Comparison of ENCODE assay signal across 8 cellular contexts in the genomic region with DNA sequence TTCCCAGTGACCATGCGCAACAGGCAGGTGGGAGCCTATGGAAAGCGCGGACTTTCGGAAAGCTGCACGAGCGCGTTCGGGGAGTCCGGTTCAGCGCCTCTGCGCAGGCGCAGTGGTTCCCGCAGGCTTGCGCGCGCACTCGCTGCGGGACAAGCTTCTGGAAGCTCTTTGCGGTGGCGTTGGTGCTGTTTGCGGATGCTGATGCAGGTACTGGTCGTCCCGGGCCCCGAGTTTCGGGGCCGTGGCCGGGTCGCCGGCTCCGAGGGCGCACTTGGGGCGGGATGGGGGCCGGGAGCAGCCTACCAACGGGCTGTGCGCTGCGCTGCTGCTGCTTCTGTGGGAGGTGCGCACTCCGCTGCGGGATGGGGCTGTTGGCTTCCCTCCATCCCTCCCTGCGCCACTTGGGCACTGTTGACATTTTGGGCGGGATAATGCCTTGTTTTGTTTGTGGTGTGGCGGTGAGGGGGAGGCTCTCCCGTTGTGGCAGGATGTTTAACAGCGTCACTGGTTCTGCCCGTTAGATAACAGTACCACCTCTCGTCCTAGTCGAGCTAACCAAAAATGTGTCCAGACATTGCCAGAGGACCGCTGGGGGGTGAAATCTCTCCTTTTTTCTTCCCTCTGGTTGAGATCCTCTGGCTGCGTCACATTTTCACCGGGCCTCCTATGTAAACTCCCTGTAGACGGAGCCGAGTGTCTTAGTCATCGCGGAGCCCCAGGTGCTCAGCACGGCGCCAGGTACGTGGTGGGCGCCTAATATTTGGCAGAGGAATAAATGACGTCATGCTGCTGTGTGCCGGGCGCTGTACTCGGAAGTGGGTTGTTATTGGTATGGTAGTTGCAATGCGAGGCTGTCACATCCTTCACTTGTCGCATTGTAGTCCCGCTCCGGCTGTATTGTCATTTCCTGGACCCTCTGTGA. TPM values are rescaled to one million over a fixed set of nuclear protein-coding genes. Genes with fewer than 3 reads are reported as not detected.
A peak's percentile ranks its signal among the peaks of the same experiment; 100 is the strongest.
DNase-seq lines count a peak whose midpoint lies in the region; ATAC-seq and TF ChIP-seq lines count a peak whose summit lies in the region.

A gene (plus strand): TSS at position 124 of the 922 bp plus-strand sequence. CDS start 2,217 bp downstream, outside the sequence.

- peak; percentile 85 for ATAC-seq in memory B cell (ENCODE audit: low read depth)
- no peak for ATAC-seq in GM19397 (IDR thresholded peaks at IDR 0.05; ENCODE audit: unreplicated experiment)

- H3K4me3 ChIP-seq in HEK293 (ENCODE audit: low read depth, low read length) (peak within 1 kb of the TSS; percentile 93), endodermal cell (ENCODE audit: low read length) (peak within 1 kb of the TSS; percentile 92)

- H3K9me3 Mint-ChIP-seq in endodermal cell (no peaks in the 10 kb centered on the region), memory B cell (no peaks in the 10 kb centered on the region)

- peaks cover 10% of the 10 kb centered on the region for H3K27me3 Mint-ChIP-seq in endodermal cell (ENCODE audit: insufficient read depth)
- H3K27me3 Mint-ChIP-seq in memory B cell = peaks cover 5% of the 10 kb centered on the region

- H3K36me3 Mint-ChIP-seq in endodermal cell (ENCODE audit: low read depth) (peaks cover 4% of the 10 kb centered on the region), memory B cell (peaks cover 12% of the 10 kb centered on the region)

- WGBS in endodermal cell (ENCODE audit: insufficient coverage in 1 of 2, insufficient read length in 1 of 2), 2 experiments = 2 to 5% methylated on average over 8 to 66 of the region's 66 CpGs

- POLR2A ChIA-PET in HEK293 (lab: Yijun Ruan, JAX) = interaction anchor here (0.5 to 1.9 kb wide), 9 partner anchors 8 to 400 kb away, joined by 3 to 7 read pairs (median 4); a partner anchor contains a TSS

- CTCF ChIA-PET in HEK293 (lab: Yijun Ruan, JAX) = interaction anchor here (0.5 to 0.6 kb wide), 2 partner anchors 96 to 134 kb away, joined by 3 to 6 read pairs; no protein-coding TSS in a partner anchor

- H3K9ac ChIP-seq in endodermal cell (ENCODE audit: extremely low read depth, low read length, poor library complexity, severe bottlenecking) = peak within 1 kb of the TSS; percentile 70

- H3K27me3 ChIP-seq in endodermal cell (ENCODE audit: control insufficient read depth, insufficient read depth, low read length, poor library complexity, severe bottlenecking) = peaks cover 10% of the 10 kb centered on the region

- 0 out of 2 replicates have a peak, but pooled peaks cover 2% of the 10 kb centered on the region for H3K4me1 ChIP-seq in HEK293 (ENCODE audit: control insufficient read depth, insufficient read depth, low read length)
- no peaks in the 10 kb centered on the region for H3K4me1 ChIP-seq in endodermal cell (ENCODE audit: control insufficient read depth, insufficient read depth, low read length)

- H3K4me1 Mint-ChIP-seq in endodermal cell (peaks cover 22% of the 10 kb centered on the region), memory B cell (peaks cover 13% of the 10 kb centered on the region)

- H3K9me3 ChIP-seq in HEK293 (ENCODE audit: control insufficient read depth, insufficient read depth, low read depth, low read length) = no peaks in the 10 kb centered on the region
- no peaks in the 10 kb centered on the region for H3K9me3 ChIP-seq in endodermal cell (ENCODE audit: control insufficient read depth, low read length)

- peak within 1 kb of the TSS; percentile 34; the same call in 1 of the 2 replicates for H3K27ac ChIP-seq in HEK293 (ENCODE audit: extremely low read depth, low read depth, low read length)
- H3K27ac ChIP-seq in endodermal cell (ENCODE audit: low read depth, low read length) = no peak within 1 kb of the TSS

- H3K4me3 Mint-ChIP-seq in endodermal cell (peak within 1 kb of the TSS; percentile 82), memory B cell (peak within 1 kb of the TSS; percentile 88)

- TF ChIP-seq CTCF in HEK293 (tag by site-specific recombination; IDR thresholded peaks at IDR 0.05) = 0 out of 2 replicates have a peak, but pooled peaks have one; percentile 17
- TF ChIP-seq CTCF in endodermal cell (conservative IDR thresholded peaks at IDR 0.05) = no peak

- H3K36me3 ChIP-seq in HEK293 (ENCODE audit: control insufficient read depth in 2 of 2, insufficient read depth in 1 of 2, low read length in 2 of 2) (peaks cover 3 to 33% of the 10 kb centered on the region in 2 experiments; a peak in 2 of 3 replicates), endodermal cell (ENCODE audit: control insufficient read depth, insufficient read depth, low read length) (no peaks in the 10 kb centered on the region)

- DNase-seq in C1 segment of cervical spinal cord (lab: John Stamatoyannopoulos, UW) (peak; percentile 30 to 92 (median 75)), NCI-H748 (lab: John Stamatoyannopoulos, UW; ENCODE audit: unreplicated experiment) (peak; percentile 95), activated T-cell treated with anti-CD3 and anti-CD28 coated beads for 1 hour (ENCODE audit: low read depth) (peak; percentile 61), endodermal cell (peak; percentile 96), memory B cell (ENCODE audit: low spot score in 2 of 2) (peak; percentile 54 to 61)
- peak; percentile 57 for DNase-seq in stimulated activated CD4-positive, alpha-beta T cell treated with anti-CD3 and anti-CD28 coated beads, Interleukin-4, amount 100 ng/mL, for 48 hours (ENCODE audit: low read depth in 2 of 2)

- H3K27ac Mint-ChIP-seq in endodermal cell (peak within 1 kb of the TSS; percentile 91), memory B cell (peak within 1 kb of the TSS; percentile 95)

TF ChIP-seq in HEK293, 187 proteins besides CTCF, POLR2A, EP300 and RAD21 (continues in another document):
- TF ChIP-seq YY2 (tag by site-specific recombination; IDR thresholded peaks at IDR 0.05) = no peak
- TF ChIP-seq, protein P1, sequence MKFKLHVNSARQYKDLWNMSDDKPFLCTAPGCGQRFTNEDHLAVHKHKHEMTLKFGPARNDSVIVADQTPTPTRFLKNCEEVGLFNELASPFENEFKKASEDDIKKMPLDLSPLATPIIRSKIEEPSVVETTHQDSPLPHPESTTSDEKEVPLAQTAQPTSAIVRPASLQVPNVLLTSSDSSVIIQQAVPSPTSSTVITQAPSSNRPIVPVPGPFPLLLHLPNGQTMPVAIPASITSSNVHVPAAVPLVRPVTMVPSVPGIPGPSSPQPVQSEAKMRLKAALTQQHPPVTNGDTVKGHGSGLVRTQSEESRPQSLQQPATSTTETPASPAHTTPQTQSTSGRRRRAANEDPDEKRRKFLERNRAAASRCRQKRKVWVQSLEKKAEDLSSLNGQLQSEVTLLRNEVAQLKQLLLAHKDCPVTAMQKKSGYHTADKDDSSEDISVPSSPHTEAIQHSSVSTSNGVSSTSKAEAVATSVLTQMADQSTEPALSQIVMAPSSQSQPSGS (tag by site-specific recombination; IDR thresholded peaks at IDR 0.05; ENCODE audit: low read depth) = peak; percentile 95
- TF ChIP-seq ZNF350 (tag by site-specific recombination; IDR thresholded peaks at IDR 0.05) = no peak
- TF ChIP-seq ZBTB48 (tag by site-specific recombination; IDR thresholded peaks at IDR 0.05) = no peak
- TF ChIP-seq, protein P2, sequence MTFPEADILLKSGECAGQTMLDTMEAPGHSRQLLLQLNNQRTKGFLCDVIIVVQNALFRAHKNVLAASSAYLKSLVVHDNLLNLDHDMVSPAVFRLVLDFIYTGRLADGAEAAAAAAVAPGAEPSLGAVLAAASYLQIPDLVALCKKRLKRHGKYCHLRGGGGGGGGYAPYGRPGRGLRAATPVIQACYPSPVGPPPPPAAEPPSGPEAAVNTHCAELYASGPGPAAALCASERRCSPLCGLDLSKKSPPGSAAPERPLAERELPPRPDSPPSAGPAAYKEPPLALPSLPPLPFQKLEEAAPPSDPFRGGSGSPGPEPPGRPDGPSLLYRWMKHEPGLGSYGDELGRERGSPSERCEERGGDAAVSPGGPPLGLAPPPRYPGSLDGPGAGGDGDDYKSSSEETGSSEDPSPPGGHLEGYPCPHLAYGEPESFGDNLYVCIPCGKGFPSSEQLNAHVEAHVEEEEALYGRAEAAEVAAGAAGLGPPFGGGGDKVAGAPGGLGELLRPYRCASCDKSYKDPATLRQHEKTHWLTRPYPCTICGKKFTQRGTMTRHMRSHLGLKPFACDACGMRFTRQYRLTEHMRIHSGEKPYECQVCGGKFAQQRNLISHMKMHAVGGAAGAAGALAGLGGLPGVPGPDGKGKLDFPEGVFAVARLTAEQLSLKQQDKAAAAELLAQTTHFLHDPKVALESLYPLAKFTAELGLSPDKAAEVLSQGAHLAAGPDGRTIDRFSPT (tag by site-specific recombination; IDR thresholded peaks at IDR 0.05) = peak; percentile 46; the same call in 1 of the 2 replicates
- no peak for TF ChIP-seq ZBTB17 (tag by site-specific recombination; IDR thresholded peaks at IDR 0.05)
- no peak for TF ChIP-seq ZNF16 (tag by site-specific recombination; IDR thresholded peaks at IDR 0.05; ENCODE audit: low read depth)
- no peak for TF ChIP-seq ZNF747 (tag by site-specific recombination; IDR thresholded peaks at IDR 0.05)
- TF ChIP-seq ZIC2 (tag by site-specific recombination; IDR thresholded peaks at IDR 0.05) = peak; percentile 56
- TF ChIP-seq, protein P3, sequence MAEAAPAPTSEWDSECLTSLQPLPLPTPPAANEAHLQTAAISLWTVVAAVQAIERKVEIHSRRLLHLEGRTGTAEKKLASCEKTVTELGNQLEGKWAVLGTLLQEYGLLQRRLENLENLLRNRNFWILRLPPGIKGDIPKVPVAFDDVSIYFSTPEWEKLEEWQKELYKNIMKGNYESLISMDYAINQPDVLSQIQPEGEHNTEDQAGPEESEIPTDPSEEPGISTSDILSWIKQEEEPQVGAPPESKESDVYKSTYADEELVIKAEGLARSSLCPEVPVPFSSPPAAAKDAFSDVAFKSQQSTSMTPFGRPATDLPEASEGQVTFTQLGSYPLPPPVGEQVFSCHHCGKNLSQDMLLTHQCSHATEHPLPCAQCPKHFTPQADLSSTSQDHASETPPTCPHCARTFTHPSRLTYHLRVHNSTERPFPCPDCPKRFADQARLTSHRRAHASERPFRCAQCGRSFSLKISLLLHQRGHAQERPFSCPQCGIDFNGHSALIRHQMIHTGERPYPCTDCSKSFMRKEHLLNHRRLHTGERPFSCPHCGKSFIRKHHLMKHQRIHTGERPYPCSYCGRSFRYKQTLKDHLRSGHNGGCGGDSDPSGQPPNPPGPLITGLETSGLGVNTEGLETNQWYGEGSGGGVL (tag by site-specific recombination; IDR thresholded peaks at IDR 0.05) = peak; percentile 79
- TF ChIP-seq ZNF549 (tag by site-specific recombination; IDR thresholded peaks at IDR 0.05) = no peak
- peak; percentile 69 for TF ChIP-seq KLF1 (tag by site-specific recombination; IDR thresholded peaks at IDR 0.05)
- no peak for TF ChIP-seq ZNF175 (tag by site-specific recombination; IDR thresholded peaks at IDR 0.05)
- peak; percentile 76 for TF ChIP-seq ZNF629 (tag by site-specific recombination; IDR thresholded peaks at IDR 0.05)
- TF ChIP-seq ZNF324 (tag by site-specific recombination; IDR thresholded peaks at IDR 0.05) = no peak
- TF ChIP-seq GFI1B (tag by site-specific recombination; IDR thresholded peaks at IDR 0.05) = no peak

RNA-seq across cellular contexts. Expression of the gene that starts here (rescaled TPM):
- 10 to 100 TPM; 20.9 to 21.0 TPM for total RNA-seq in endodermal cell
- 4.0 TPM for polyA plus RNA-seq in endodermal cell (2013, experiment 1 of 2)
- 3.2 TPM for polyA plus RNA-seq in endodermal cell (2013, experiment 2 of 2)
